8 cellular contexts compared by ENCODE assay signal in genomic region chr4:57442834-57443291, GRCh38.
DNase-seq lines count a peak whose midpoint lies in the region; ATAC-seq and TF ChIP-seq lines count a peak whose summit lies in the region.

No MANE protein-coding gene starts in this region.

- TF ChIP-seq CTCF in GM12875 (IDR thresholded peaks at IDR 0.05; ENCODE audit: borderline replicate concordance, insufficient read depth, low read depth, low read length), result peak; percentile 70
- TF ChIP-seq CTCF in adrenal gland (IDR thresholded peaks at IDR 0.05), result peak; percentile 31 to 60 (median 55)

- no peak for ATAC-seq in HG03520 (IDR thresholded peaks at IDR 0.05; ENCODE audit: unreplicated experiment)

- 12 to 16% (median 14%) methylated on average over 4 of the region's 4 CpGs for WGBS in adrenal gland, 4 donors

- H3K9me3 ChIP-seq in adrenal gland (replicated peaks in 1 of 3), result no peaks in the 10 kb centered on the region

- peak; percentile 29 for DNase-seq in AG08396 (ENCODE audit: low spot score)
- DNase-seq in MV-4-11 (lab: John Stamatoyannopoulos, UW), result peak; percentile 11
- DNase-seq in adrenal gland, result peak; percentile 22 to 70 (median 37)
- DNase-seq in hippocampal formation (lab: John Stamatoyannopoulos, UW), result peak; percentile 32 to 38
- DNase-seq in superior temporal gyrus (ENCODE audit: extremely low spot score), result peak; percentile 76
- DNase-seq in NCI-H2227 treated with DMSO at 0.1 percent for 48 hours (lab: John Stamatoyannopoulos, UW), result no peak

- H3K4me3 ChIP-seq in GM12875 (ENCODE audit: low read depth, low read length) (no peak overlapping the region), adrenal gland (no peak overlapping the region)

- H3K27ac ChIP-seq in adrenal gland, result no peak overlapping the region

- TF ChIP-seq POLR2A in adrenal gland (IDR thresholded peaks at IDR 0.05), result no peak

- H3K36me3 ChIP-seq in adrenal gland (replicated peaks in 1 of 2), result no peaks in the 10 kb centered on the region

- intact Hi-C loops in adrenal gland (cut with DNase I), result no loop called here

- H3K27me3 ChIP-seq in adrenal gland, result no peaks in the 10 kb centered on the region

- H3K4me1 ChIP-seq in adrenal gland (replicated peaks in 1 of 2), result no peaks in the 10 kb centered on the region
